In the genomic region with DNA sequence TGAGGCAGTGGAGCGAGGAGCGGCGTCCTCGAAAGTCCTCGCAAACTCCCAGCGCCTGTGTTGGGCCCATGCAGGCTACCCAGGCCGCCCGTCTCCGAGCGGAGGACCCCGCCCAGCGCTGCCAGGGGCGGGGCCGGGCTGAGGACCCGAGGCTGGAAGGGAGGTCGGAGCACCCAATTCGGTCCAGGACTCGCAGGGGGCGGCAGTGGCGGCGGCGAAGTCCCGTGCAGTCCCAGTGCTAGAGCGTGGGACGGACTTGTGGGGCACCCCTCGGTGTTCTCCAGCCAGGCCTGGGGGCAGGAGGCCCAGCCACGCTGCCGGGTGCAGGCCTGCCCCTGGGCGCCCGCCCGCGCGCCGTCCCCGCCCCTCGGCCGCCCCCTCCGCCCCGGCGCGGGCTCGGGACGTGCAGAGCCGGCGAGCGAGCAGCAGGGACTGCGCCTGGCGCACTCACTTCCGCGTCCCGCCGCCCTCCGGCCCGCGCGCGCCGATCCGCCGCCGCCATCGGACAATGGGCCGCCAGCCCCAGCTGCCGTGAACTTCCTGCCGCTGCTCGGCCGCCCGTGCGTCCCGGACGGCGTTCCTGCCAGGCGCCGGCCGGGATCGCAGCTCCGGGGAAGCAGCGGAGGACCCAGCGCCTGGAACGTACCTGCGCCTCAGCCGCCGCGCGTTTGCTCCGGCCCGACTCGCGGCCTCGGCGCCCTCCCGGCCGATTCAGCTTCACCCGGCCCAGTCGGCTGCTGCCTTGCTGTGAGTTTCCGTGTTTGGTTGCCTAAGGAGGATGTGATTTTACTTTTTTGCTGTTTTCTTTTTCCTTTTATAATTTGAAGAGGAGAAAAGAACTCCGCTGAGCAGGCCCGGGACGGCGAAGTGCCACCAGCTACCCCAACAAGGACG, we compare ENCODE assay signal across 1 cellular context.
TF ChIP-seq lines count a peak whose summit lies in the region.

No MANE protein-coding gene starts in this region.

TF ChIP-seq in K562, 482 proteins besides CTCF, POLR2A, EP300 and RAD21 (continued from another document and continues in another):
- TF ChIP-seq ERF (CRISPR knock-in tag; IDR thresholded peaks at IDR 0.05) (peak; percentile 69; the same call in 1 of the 2 replicates), MYC (IDR thresholded peaks at IDR 0.05; ENCODE audit: low read depth, low read length) (no peak), MYC (CRISPR knock-in tag; IDR thresholded peaks at IDR 0.05; ENCODE audit: borderline replicate concordance, low read depth) (no peak), SMARCE1 (IDR thresholded peaks at IDR 0.05) (no peak), ZC3H8 (IDR thresholded peaks at IDR 0.05) (no peak), ZNF134 (CRISPR knock-in tag; conservative IDR thresholded peaks at IDR 0.05) (no peak), ZKSCAN8 (CRISPR knock-in tag; IDR thresholded peaks at IDR 0.05) (no peak), RAD51 (IDR thresholded peaks at IDR 0.05; ENCODE audit: borderline replicate concordance, low read depth) (no peak), CBX1 (IDR thresholded peaks at IDR 0.05; ENCODE audit: low read depth) (peak; percentile 67; the same call in 1 of the 2 replicates), POLR3G (IDR thresholded peaks at IDR 0.05; ENCODE audit: extremely low read depth, insufficient read length, insufficient replicate concordance) (no peak), ZNF239 (CRISPR knock-in tag; IDR thresholded peaks at IDR 0.05) (no peak), MAFF (IDR thresholded peaks at IDR 0.05; ENCODE audit: low read length) (no peak), MECOM (CRISPR knock-in tag; IDR thresholded peaks at IDR 0.05) (no peak), ZNF121 (CRISPR knock-in tag; conservative IDR thresholded peaks at IDR 0.05) (no peak), ZNF584 (CRISPR knock-in tag; IDR thresholded peaks at IDR 0.05; ENCODE audit: low read depth) (0 out of 2 replicates have a peak, but pooled peaks have one; percentile 21), ZNF75A (CRISPR knock-in tag; IDR thresholded peaks at IDR 0.05) (no peak), ATF7 (IDR thresholded peaks at IDR 0.05) (peak; percentile 21; the same call in 1 of the 2 replicates), NCOR1 (IDR thresholded peaks at IDR 0.05) (no peak), SMAD1 (IDR thresholded peaks at IDR 0.05; ENCODE audit: low read depth, low read length, partially characterized antibody) (no peak), ZNF133 (CRISPR knock-in tag; IDR thresholded peaks at IDR 0.05) (no peak), FOXJ2 (tag; IDR thresholded peaks at IDR 0.05) (no peak), SAFB2 (IDR thresholded peaks at IDR 0.05; ENCODE audit: borderline replicate concordance, low read depth, low read length, severe bottlenecking) (no peak), ZC3H4 (CRISPR knock-in tag; IDR thresholded peaks at IDR 0.05; ENCODE audit: borderline replicate concordance) (no peak), RBM22 (IDR thresholded peaks at IDR 0.05; ENCODE audit: low read depth, low read length, poor library complexity, severe bottlenecking) (no peak), GTF2E2 (tag; IDR thresholded peaks at IDR 0.05) (peak; percentile 81), RNF2 (IDR thresholded peaks at IDR 0.05) (no peak), ZNF263 (CRISPR knock-in tag; IDR thresholded peaks at IDR 0.05; ENCODE audit: borderline replicate concordance) (no peak), SMARCA4 (IDR thresholded peaks at IDR 0.05) (0 out of 2 replicates have a peak, but pooled peaks have one; percentile 28), HCFC1 (IDR thresholded peaks at IDR 0.05; ENCODE audit: low read depth, low read length) (peak; percentile 39), STAT5A (IDR thresholded peaks at IDR 0.05; ENCODE audit: borderline replicate concordance, low read length) (no peak), HDAC2 (IDR thresholded peaks at IDR 0.05) (no peak), XRCC4 (IDR thresholded peaks at IDR 0.05; ENCODE audit: extremely low read depth, insufficient read depth, insufficient read length) (no peak), OTX1 (CRISPR knock-in tag; IDR thresholded peaks at IDR 0.05) (no peak), CREB1 (IDR thresholded peaks at IDR 0.05) (peak; percentile 42; the same call in 1 of the 2 replicates), CREB1 (CRISPR knock-in tag; IDR thresholded peaks at IDR 0.05) (0 out of 2 replicates have a peak, but pooled peaks have one; percentile 49), CAMTA2 (CRISPR knock-in tag; conservative IDR thresholded peaks at IDR 0.05) (no peak), RBM14 (IDR thresholded peaks at IDR 0.05; ENCODE audit: borderline replicate concordance, insufficient read depth, low read depth, low read length) (no peak)
- TF ChIP-seq, protein P1, sequence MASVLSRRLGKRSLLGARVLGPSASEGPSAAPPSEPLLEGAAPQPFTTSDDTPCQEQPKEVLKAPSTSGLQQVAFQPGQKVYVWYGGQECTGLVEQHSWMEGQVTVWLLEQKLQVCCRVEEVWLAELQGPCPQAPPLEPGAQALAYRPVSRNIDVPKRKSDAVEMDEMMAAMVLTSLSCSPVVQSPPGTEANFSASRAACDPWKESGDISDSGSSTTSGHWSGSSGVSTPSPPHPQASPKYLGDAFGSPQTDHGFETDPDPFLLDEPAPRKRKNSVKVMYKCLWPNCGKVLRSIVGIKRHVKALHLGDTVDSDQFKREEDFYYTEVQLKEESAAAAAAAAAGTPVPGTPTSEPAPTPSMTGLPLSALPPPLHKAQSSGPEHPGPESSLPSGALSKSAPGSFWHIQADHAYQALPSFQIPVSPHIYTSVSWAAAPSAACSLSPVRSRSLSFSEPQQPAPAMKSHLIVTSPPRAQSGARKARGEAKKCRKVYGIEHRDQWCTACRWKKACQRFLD (CRISPR knock-in tag; IDR thresholded peaks at IDR 0.05), result no peak; the same call in 1 of the 2 replicates
- TF ChIP-seq, protein P2, sequence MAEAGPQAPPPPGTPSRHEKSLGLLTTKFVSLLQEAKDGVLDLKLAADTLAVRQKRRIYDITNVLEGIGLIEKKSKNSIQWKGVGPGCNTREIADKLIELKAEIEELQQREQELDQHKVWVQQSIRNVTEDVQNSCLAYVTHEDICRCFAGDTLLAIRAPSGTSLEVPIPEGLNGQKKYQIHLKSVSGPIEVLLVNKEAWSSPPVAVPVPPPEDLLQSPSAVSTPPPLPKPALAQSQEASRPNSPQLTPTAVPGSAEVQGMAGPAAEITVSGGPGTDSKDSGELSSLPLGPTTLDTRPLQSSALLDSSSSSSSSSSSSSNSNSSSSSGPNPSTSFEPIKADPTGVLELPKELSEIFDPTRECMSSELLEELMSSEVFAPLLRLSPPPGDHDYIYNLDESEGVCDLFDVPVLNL (CRISPR knock-in tag; IDR thresholded peaks at IDR 0.05; ENCODE audit: low read depth), result 0 out of 2 replicates have a peak, but pooled peaks have one; percentile 18
- TF ChIP-seq, protein P3, sequence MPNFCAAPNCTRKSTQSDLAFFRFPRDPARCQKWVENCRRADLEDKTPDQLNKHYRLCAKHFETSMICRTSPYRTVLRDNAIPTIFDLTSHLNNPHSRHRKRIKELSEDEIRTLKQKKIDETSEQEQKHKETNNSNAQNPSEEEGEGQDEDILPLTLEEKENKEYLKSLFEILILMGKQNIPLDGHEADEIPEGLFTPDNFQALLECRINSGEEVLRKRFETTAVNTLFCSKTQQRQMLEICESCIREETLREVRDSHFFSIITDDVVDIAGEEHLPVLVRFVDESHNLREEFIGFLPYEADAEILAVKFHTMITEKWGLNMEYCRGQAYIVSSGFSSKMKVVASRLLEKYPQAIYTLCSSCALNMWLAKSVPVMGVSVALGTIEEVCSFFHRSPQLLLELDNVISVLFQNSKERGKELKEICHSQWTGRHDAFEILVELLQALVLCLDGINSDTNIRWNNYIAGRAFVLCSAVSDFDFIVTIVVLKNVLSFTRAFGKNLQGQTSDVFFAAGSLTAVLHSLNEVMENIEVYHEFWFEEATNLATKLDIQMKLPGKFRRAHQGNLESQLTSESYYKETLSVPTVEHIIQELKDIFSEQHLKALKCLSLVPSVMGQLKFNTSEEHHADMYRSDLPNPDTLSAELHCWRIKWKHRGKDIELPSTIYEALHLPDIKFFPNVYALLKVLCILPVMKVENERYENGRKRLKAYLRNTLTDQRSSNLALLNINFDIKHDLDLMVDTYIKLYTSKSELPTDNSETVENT (CRISPR knock-in tag; IDR thresholded peaks at IDR 0.05), result peak; percentile 50; the same call in 1 of the 2 replicates
- TF ChIP-seq, protein P4, sequence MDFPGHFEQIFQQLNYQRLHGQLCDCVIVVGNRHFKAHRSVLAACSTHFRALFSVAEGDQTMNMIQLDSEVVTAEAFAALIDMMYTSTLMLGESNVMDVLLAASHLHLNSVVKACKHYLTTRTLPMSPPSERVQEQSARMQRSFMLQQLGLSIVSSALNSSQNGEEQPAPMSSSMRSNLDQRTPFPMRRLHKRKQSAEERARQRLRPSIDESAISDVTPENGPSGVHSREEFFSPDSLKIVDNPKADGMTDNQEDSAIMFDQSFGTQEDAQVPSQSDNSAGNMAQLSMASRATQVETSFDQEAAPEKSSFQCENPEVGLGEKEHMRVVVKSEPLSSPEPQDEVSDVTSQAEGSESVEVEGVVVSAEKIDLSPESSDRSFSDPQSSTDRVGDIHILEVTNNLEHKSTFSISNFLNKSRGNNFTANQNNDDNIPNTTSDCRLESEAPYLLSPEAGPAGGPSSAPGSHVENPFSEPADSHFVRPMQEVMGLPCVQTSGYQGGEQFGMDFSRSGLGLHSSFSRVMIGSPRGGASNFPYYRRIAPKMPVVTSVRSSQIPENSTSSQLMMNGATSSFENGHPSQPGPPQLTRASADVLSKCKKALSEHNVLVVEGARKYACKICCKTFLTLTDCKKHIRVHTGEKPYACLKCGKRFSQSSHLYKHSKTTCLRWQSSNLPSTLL (IDR thresholded peaks at IDR 0.05), result no peak
- TF ChIP-seq, protein P5, sequence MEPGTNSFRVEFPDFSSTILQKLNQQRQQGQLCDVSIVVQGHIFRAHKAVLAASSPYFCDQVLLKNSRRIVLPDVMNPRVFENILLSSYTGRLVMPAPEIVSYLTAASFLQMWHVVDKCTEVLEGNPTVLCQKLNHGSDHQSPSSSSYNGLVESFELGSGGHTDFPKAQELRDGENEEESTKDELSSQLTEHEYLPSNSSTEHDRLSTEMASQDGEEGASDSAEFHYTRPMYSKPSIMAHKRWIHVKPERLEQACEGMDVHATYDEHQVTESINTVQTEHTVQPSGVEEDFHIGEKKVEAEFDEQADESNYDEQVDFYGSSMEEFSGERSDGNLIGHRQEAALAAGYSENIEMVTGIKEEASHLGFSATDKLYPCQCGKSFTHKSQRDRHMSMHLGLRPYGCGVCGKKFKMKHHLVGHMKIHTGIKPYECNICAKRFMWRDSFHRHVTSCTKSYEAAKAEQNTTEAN (CRISPR knock-in tag; IDR thresholded peaks at IDR 0.05), result no peak
- TF ChIP-seq, protein P6, sequence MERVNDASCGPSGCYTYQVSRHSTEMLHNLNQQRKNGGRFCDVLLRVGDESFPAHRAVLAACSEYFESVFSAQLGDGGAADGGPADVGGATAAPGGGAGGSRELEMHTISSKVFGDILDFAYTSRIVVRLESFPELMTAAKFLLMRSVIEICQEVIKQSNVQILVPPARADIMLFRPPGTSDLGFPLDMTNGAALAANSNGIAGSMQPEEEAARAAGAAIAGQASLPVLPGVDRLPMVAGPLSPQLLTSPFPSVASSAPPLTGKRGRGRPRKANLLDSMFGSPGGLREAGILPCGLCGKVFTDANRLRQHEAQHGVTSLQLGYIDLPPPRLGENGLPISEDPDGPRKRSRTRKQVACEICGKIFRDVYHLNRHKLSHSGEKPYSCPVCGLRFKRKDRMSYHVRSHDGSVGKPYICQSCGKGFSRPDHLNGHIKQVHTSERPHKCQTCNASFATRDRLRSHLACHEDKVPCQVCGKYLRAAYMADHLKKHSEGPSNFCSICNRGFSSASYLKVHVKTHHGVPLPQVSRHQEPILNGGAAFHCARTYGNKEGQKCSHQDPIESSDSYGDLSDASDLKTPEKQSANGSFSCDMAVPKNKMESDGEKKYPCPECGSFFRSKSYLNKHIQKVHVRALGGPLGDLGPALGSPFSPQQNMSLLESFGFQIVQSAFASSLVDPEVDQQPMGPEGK (CRISPR knock-in tag; IDR thresholded peaks at IDR 0.05; ENCODE audit: borderline replicate concordance), result no peak
- TF ChIP-seq, protein P7, sequence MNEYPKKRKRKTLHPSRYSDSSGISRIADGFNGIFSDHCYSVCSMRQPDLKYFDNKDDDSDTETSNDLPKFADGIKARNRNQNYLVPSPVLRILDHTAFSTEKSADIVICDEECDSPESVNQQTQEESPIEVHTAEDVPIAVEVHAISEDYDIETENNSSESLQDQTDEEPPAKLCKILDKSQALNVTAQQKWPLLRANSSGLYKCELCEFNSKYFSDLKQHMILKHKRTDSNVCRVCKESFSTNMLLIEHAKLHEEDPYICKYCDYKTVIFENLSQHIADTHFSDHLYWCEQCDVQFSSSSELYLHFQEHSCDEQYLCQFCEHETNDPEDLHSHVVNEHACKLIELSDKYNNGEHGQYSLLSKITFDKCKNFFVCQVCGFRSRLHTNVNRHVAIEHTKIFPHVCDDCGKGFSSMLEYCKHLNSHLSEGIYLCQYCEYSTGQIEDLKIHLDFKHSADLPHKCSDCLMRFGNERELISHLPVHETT (CRISPR knock-in tag; conservative IDR thresholded peaks at IDR 0.05 in 1 of 2, IDR thresholded peaks at IDR 0.05 in 1 of 2), result no peak; a peak in 1 of 4 replicates
- TF ChIP-seq, protein P8, sequence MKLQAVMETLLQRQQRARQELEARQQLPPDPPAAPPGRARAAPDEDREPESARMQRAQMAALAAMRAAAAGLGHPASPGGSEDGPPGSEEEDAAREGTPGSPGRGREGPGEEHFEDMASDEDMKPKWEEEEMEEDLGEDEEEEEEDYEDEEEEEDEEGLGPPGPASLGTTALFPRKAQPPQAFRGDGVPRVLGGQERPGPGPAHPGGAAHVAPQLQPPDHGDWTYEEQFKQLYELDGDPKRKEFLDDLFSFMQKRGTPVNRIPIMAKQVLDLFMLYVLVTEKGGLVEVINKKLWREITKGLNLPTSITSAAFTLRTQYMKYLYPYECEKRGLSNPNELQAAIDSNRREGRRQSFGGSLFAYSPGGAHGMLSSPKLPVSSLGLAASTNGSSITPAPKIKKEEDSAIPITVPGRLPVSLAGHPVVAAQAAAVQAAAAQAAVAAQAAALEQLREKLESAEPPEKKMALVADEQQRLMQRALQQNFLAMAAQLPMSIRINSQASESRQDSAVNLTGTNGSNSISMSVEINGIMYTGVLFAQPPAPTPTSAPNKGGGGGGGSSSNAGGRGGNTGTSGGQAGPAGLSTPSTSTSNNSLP (IDR thresholded peaks at IDR 0.05; ENCODE audit: borderline replicate concordance, low read depth, low read length), result no peak
- TF ChIP-seq, protein P9, sequence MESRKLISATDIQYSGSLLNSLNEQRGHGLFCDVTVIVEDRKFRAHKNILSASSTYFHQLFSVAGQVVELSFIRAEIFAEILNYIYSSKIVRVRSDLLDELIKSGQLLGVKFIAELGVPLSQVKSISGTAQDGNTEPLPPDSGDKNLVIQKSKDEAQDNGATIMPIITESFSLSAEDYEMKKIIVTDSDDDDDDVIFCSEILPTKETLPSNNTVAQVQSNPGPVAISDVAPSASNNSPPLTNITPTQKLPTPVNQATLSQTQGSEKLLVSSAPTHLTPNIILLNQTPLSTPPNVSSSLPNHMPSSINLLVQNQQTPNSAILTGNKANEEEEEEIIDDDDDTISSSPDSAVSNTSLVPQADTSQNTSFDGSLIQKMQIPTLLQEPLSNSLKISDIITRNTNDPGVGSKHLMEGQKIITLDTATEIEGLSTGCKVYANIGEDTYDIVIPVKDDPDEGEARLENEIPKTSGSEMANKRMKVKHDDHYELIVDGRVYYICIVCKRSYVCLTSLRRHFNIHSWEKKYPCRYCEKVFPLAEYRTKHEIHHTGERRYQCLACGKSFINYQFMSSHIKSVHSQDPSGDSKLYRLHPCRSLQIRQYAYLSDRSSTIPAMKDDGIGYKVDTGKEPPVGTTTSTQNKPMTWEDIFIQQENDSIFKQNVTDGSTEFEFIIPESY (CRISPR knock-in tag; IDR thresholded peaks at IDR 0.05), result no peak
